8 cellular contexts compared by ENCODE assay signal in the genomic region with DNA sequence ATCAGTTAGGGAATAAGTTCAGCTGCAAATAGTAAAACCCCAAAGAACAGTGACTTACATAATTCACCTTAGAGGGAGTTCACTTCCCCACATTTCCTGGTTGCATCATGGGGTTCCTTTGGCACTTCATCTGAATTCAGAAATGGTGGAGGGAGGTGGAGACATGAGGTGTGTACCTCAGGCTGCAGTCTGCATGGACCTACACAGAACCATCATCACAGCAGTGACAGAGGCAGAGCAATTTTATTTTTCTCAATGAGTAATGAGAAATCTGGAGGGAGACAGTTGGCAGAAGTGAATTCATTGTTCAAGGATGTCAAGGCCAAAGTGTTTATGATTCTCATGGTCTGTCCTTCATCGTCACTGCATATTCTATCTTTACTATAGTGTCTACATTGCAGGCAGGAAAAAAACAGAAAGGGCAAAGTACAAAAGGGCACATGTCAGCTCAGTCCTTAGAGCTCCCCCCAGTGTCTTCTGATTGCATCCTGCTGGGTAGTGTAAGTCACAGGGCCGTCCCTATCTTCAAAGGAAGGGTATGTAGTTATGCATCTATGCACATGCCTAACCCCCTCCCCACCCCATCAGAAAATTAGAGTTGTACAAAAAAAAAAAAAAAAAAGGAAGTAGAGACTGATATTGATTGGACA.
DNase-seq lines count a peak whose midpoint lies in the region; FAIRE-seq and TF ChIP-seq lines count a peak whose summit lies in the region.

No MANE protein-coding gene starts in this region.

- no peaks in the 10 kb centered on the region for H3K9me2 ChIP-seq in OCI-LY1 (ENCODE audit: low read depth, low read length)

- H3K36me3 ChIP-seq in OCI-LY1 (ENCODE audit: insufficient read depth, low read length) = no peaks in the 10 kb centered on the region

- H3K79me2 ChIP-seq in OCI-LY1 (ENCODE audit: insufficient read depth, low read length) = no peaks in the 10 kb centered on the region

- TF ChIP-seq CTCF in HFFc6 (IDR thresholded peaks at IDR 0.05) (peak; percentile 27; the same call in 1 of the 2 replicates), OCI-LY1 (IDR thresholded peaks at IDR 0.05; ENCODE audit: low read length) (peak; percentile 33)

- H3K4me1 Mint-ChIP-seq in HFFc6 (ENCODE audit: low read depth) = peaks cover 12% of the 10 kb centered on the region

- no peaks in the 10 kb centered on the region for H3K9me3 Mint-ChIP-seq in HFFc6

- H3K4me3 Mint-ChIP-seq in HFFc6 = no peak overlapping the region

- no peak overlapping the region for H3K27ac ChIP-seq in OCI-LY1 (ENCODE audit: low read depth, low read length, poor library complexity, severe bottlenecking)

- TF ChIP-seq POLR2A in GM12891 (IDR thresholded peaks at IDR 0.05; ENCODE audit: low read depth, low read length) = no peak

- H2AFZ ChIP-seq in OCI-LY1 (ENCODE audit: low read length) = no peak overlapping the region

- H3K27me3 Mint-ChIP-seq in HFFc6 (ENCODE audit: insufficient read depth) = peaks cover 9% of the 10 kb centered on the region; the same call in 1 of the 2 replicates

- no peak overlapping the region for H3K4me3 ChIP-seq in OCI-LY1 (ENCODE audit: low read depth, low read length, poor library complexity, severe bottlenecking)

- no peaks in the 10 kb centered on the region for H3K9me3 ChIP-seq in OCI-LY1 (ENCODE audit: low read length)

- no peaks in the 10 kb centered on the region for H4K20me1 ChIP-seq in OCI-LY1 (ENCODE audit: insufficient read depth, low read length)

- H3K4me2 ChIP-seq in OCI-LY1 (ENCODE audit: low read length) = no peak overlapping the region

- in situ Hi-C loops in G401 (cut with HindIII; ENCODE audit: low sequenced_read_pairs) = no loop called here

- no peaks in the 10 kb centered on the region for H3K27me3 ChIP-seq in OCI-LY1 (ENCODE audit: insufficient read depth, low read length)

- DNase-seq in GM12891 (ENCODE audit: insufficient read length, low spot score) (peak; percentile 11), HFFc6 (no peak), iPS-NIHi11 (ENCODE audit: low spot score) (peak; percentile 46), GOT3 (lab: John Stamatoyannopoulos, UW) (no peak), G401 (ENCODE audit: low spot score) (no peak)
- DNase-seq in stimulated activated CD4-positive, alpha-beta T cell treated with anti-CD3 and anti-CD28 coated beads, Interleukin-4, amount 100 ng/mL, for 1 hour = no peak
- DNase-seq in activated CD8-positive, alpha-beta memory T cell treated with anti-CD3 and anti-CD28 coated beads, Interleukin-2, amount 50 U/mL, for 4 hours = no peak

- no peak for FAIRE-seq in GM12891 (lab: Jason Lieb, UNC)

- no peaks in the 10 kb centered on the region for H3K36me3 Mint-ChIP-seq in HFFc6 (ENCODE audit: low read depth)

- no peak overlapping the region for H3K9ac ChIP-seq in OCI-LY1 (ENCODE audit: low read length)

- H3K4me1 ChIP-seq in OCI-LY1 (ENCODE audit: insufficient read depth, low read length, severe bottlenecking) = no peaks in the 10 kb centered on the region

- no peak overlapping the region for H3K27ac Mint-ChIP-seq in HFFc6

- no peaks in the 10 kb centered on the region for H3F3A ChIP-seq in OCI-LY1 (ENCODE audit: insufficient read depth, low read length)

TF ChIP-seq in GM12891, 5 proteins besides CTCF, POLR2A, EP300 and RAD21:
- TF ChIP-seq POLR2AphosphoS5 (IDR thresholded peaks at IDR 0.05; ENCODE audit: low read depth, low read length) (no peak), SPI1 (IDR thresholded peaks at IDR 0.05; ENCODE audit: low read depth, low read length) (no peak), TAF1 (IDR thresholded peaks at IDR 0.05; ENCODE audit: low read depth, low read length) (no peak), POU2F2 (IDR thresholded peaks at IDR 0.05; ENCODE audit: low read depth, low read length) (no peak), PAX5 (IDR thresholded peaks at IDR 0.05; ENCODE audit: insufficient read depth, low read length, severe bottlenecking) (no peak)

Comparison
In these comparisons a context has a peak if more than half of its experiments do, and no peak if none do; other contexts are left out.
1. DNase-seq: peak in GM12891 (single experiment) and iPS-NIHi11 (single experiment); none in HFFc6 (single experiment), stimulated activated CD4-positive, alpha-beta T cell treated with anti-CD3 and anti-CD28 coated beads, Interleukin-4, amount 100 ng/mL, for 1 hour (single experiment), GOT3 (single experiment), G401 (single experiment) and activated CD8-positive, alpha-beta memory T cell treated with anti-CD3 and anti-CD28 coated beads, Interleukin-2, amount 50 U/mL, for 4 hours (single experiment).